1 cellular context compared by ENCODE assay signal in genomic region chr15:69469467-69470191, GRCh38.
TF ChIP-seq lines count a peak whose summit lies in the region.

No MANE protein-coding gene starts in this region.

TF ChIP-seq in H1, 55 proteins besides CTCF, POLR2A, EP300 and RAD21:
- no peak for TF ChIP-seq NRF1 (IDR thresholded peaks at IDR 0.05; ENCODE audit: low read depth, low read length)
- TF ChIP-seq CBX8 (IDR thresholded peaks at IDR 0.05; ENCODE audit: borderline replicate concordance, low read depth, low read length) = no peak
- no peak for TF ChIP-seq NANOG (IDR thresholded peaks at IDR 0.05; ENCODE audit: insufficient read depth, low read depth, low read length, poor library complexity, severe bottlenecking)
- no peak for TF ChIP-seq CHD1 (IDR thresholded peaks at IDR 0.05; ENCODE audit: low read depth, low read length)
- TF ChIP-seq KDM5A (IDR thresholded peaks at IDR 0.05; ENCODE audit: low read length) = no peak
- TF ChIP-seq RFX5 (IDR thresholded peaks at IDR 0.05; ENCODE audit: borderline replicate concordance, low read depth, low read length) = no peak
- TF ChIP-seq, protein P1, sequence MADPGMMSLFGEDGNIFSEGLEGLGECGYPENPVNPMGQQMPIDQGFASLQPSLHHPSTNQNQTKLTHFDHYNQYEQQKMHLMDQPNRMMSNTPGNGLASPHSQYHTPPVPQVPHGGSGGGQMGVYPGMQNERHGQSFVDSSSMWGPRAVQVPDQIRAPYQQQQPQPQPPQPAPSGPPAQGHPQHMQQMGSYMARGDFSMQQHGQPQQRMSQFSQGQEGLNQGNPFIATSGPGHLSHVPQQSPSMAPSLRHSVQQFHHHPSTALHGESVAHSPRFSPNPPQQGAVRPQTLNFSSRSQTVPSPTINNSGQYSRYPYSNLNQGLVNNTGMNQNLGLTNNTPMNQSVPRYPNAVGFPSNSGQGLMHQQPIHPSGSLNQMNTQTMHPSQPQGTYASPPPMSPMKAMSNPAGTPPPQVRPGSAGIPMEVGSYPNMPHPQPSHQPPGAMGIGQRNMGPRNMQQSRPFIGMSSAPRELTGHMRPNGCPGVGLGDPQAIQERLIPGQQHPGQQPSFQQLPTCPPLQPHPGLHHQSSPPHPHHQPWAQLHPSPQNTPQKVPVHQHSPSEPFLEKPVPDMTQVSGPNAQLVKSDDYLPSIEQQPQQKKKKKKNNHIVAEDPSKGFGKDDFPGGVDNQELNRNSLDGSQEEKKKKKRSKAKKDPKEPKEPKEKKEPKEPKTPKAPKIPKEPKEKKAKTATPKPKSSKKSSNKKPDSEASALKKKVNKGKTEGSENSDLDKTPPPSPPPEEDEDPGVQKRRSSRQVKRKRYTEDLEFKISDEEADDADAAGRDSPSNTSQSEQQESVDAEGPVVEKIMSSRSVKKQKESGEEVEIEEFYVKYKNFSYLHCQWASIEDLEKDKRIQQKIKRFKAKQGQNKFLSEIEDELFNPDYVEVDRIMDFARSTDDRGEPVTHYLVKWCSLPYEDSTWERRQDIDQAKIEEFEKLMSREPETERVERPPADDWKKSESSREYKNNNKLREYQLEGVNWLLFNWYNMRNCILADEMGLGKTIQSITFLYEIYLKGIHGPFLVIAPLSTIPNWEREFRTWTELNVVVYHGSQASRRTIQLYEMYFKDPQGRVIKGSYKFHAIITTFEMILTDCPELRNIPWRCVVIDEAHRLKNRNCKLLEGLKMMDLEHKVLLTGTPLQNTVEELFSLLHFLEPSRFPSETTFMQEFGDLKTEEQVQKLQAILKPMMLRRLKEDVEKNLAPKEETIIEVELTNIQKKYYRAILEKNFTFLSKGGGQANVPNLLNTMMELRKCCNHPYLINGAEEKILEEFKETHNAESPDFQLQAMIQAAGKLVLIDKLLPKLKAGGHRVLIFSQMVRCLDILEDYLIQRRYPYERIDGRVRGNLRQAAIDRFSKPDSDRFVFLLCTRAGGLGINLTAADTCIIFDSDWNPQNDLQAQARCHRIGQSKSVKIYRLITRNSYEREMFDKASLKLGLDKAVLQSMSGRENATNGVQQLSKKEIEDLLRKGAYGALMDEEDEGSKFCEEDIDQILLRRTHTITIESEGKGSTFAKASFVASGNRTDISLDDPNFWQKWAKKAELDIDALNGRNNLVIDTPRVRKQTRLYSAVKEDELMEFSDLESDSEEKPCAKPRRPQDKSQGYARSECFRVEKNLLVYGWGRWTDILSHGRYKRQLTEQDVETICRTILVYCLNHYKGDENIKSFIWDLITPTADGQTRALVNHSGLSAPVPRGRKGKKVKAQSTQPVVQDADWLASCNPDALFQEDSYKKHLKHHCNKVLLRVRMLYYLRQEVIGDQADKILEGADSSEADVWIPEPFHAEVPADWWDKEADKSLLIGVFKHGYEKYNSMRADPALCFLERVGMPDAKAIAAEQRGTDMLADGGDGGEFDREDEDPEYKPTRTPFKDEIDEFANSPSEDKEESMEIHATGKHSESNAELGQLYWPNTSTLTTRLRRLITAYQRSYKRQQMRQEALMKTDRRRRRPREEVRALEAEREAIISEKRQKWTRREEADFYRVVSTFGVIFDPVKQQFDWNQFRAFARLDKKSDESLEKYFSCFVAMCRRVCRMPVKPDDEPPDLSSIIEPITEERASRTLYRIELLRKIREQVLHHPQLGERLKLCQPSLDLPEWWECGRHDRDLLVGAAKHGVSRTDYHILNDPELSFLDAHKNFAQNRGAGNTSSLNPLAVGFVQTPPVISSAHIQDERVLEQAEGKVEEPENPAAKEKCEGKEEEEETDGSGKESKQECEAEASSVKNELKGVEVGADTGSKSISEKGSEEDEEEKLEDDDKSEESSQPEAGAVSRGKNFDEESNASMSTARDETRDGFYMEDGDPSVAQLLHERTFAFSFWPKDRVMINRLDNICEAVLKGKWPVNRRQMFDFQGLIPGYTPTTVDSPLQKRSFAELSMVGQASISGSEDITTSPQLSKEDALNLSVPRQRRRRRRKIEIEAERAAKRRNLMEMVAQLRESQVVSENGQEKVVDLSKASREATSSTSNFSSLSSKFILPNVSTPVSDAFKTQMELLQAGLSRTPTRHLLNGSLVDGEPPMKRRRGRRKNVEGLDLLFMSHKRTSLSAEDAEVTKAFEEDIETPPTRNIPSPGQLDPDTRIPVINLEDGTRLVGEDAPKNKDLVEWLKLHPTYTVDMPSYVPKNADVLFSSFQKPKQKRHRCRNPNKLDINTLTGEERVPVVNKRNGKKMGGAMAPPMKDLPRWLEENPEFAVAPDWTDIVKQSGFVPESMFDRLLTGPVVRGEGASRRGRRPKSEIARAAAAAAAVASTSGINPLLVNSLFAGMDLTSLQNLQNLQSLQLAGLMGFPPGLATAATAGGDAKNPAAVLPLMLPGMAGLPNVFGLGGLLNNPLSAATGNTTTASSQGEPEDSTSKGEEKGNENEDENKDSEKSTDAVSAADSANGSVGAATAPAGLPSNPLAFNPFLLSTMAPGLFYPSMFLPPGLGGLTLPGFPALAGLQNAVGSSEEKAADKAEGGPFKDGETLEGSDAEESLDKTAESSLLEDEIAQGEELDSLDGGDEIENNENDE (IDR thresholded peaks at IDR 0.05; ENCODE audit: insufficient replicate concordance, low read length) = no peak
- no peak for TF ChIP-seq RBBP5 (IDR thresholded peaks at IDR 0.05; ENCODE audit: borderline replicate concordance, low read depth, low read length)
- no peak for TF ChIP-seq ATF3 (IDR thresholded peaks at IDR 0.05; ENCODE audit: insufficient read depth, low read depth, low read length)
